In the genomic region with DNA sequence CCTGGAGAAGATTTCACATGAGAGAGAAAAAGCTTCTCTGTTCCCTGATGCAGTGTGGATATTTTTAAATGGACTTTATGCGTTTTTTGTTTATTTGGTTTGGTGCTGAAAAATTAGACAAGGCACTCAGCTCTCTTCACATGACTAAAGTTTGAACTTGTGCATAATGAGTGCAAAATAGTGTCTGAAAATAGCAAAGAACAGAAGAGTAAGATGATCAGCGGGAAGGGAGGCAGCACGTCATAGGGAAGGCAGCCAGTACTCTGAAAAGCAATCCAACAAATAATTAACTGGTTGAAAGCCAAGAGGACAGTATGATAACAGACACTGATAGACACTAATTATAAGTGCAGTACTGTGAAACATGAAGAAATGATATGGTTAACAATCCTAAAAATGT, we compare ENCODE assay signal across 16 cellular contexts. TPM values are rescaled to one million over a fixed set of nuclear protein-coding genes. Genes with fewer than 3 reads are reported as not detected.
DNase-seq lines count a peak whose midpoint lies in the region; ATAC-seq and TF ChIP-seq lines count a peak whose summit lies in the region.
"Had no signal": no experiment of that assay in that cellular context is flagged by ENCODE, and none has a peak within 500 bp of the region (broad histone marks: within the 10 kb centered on the region; RNA-seq: fewer than 3 reads in every experiment).

No MANE protein-coding gene starts in this region.

- H3K4ac ChIP-seq in IMR-90 (ENCODE audit: low read depth, low read length), result no peak overlapping the region

- H3K14ac ChIP-seq in IMR-90 (replicated peaks; ENCODE audit: low read depth, low read length), result no peak overlapping the region

- no peak overlapping the region for H2BK20ac ChIP-seq in IMR-90 (ENCODE audit: low read depth, low read length)

- no peak overlapping the region for H2AFZ ChIP-seq in IMR-90 (replicated peaks; ENCODE audit: low read length, poor library complexity)

- no peak for TF ChIP-seq POLR2A in IMR-90 (IDR thresholded peaks at IDR 0.05; ENCODE audit: low read depth, low read length)

- H3K9ac ChIP-seq in IMR-90 (ENCODE audit: low read depth, low read length), result no peak overlapping the region
- H3K9ac ChIP-seq in skeletal muscle satellite cell (ENCODE audit: low read depth, low read length), result no peak overlapping the region

- H4K5ac ChIP-seq in IMR-90 (ENCODE audit: low read depth, low read length), result no peak overlapping the region

- H3K18ac ChIP-seq in IMR-90 (ENCODE audit: low read depth, low read length), result no peak overlapping the region

- intact Hi-C loops in IMR-90 (cut with micrococcal nuclease), result no loop called here

- peak overlapping the region; percentile 42; the same call in 1 of the 2 replicates for H3K27ac ChIP-seq in IMR-90 (ENCODE audit: insufficient read depth, low read length)
- peak overlapping the region; percentile 28 to 66 for H3K27ac ChIP-seq in right atrium auricular region

- no peak overlapping the region for H2BK120ac ChIP-seq in IMR-90 (ENCODE audit: low read depth, low read length)

- no peaks in the 10 kb centered on the region for H3K79me1 ChIP-seq in IMR-90 (ENCODE audit: low read depth in 1 of 2, low read length in 2 of 2)

- in situ Hi-C loops in IMR-90 (cut with MboI; ENCODE audit: low sequenced_read_pairs), result no loop called here

- no peak for TF ChIP-seq RAD21 in IMR-90 (IDR thresholded peaks at IDR 0.05; ENCODE audit: low read length)

- 0 out of 2 replicates have a peak, but pooled peaks cover 2% of the 10 kb centered on the region for H3K27me3 ChIP-seq in IMR-90 (ENCODE audit: control insufficient read depth, insufficient read depth, low read length)
- H3K27me3 ChIP-seq in right atrium auricular region, result no peaks in the 10 kb centered on the region
- no peaks in the 10 kb centered on the region for H3K27me3 ChIP-seq in skeletal muscle satellite cell (ENCODE audit: control insufficient read depth, insufficient read depth, low read length)

- no peaks in the 10 kb centered on the region for H4K20me1 ChIP-seq in IMR-90 (ENCODE audit: insufficient read depth, low read length)

- CTCF ChIA-PET in IMR-90 (lab: Yijun Ruan, JAX), result interaction anchor here (1.4 kb wide), 1 partner anchor 17 kb away, joined by 3 read pairs; no protein-coding TSS in a partner anchor

- H3K4me1 ChIP-seq in IMR-90 (ENCODE audit: control insufficient read depth, insufficient read depth, low read length), result peaks cover 5% of the 10 kb centered on the region; the same call in 1 of the 2 replicates
- H3K4me1 ChIP-seq in right atrium auricular region, result peaks cover 0 to 24% of the 10 kb centered on the region in 2 donors
- peaks cover 15% of the 10 kb centered on the region for H3K4me1 ChIP-seq in skeletal muscle satellite cell (ENCODE audit: control insufficient read depth, insufficient read depth, low read length)

- H2BK5ac ChIP-seq in IMR-90 (ENCODE audit: low read depth, low read length, poor library complexity, severe bottlenecking), result no peak overlapping the region

- dilution Hi-C loops in IMR-90 (cut with HindIII; ENCODE audit: low sequenced_read_pairs, unreplicated experiment), result no loop called here

- H3K56ac ChIP-seq in IMR-90 (ENCODE audit: extremely low read depth, insufficient read depth, low read length), result no peak overlapping the region

- no peak overlapping the region for H2BK15ac ChIP-seq in IMR-90 (ENCODE audit: low read depth, low read length)

- no peak overlapping the region for H4K8ac ChIP-seq in IMR-90 (ENCODE audit: low read depth in 2 of 2, low read length in 2 of 2)

- WGBS in IMR-90 (ENCODE audit: extremely low coverage in 2 of 2, insufficient read length in 1 of 2), 2 experiments, result no CpG with 5 or more reads among the region's 3 CpGs

- ATAC-seq in IMR-90 (ENCODE audit: low read depth), result peak; percentile 70
- ATAC-seq in HG03139 (IDR thresholded peaks at IDR 0.05; ENCODE audit: unreplicated experiment), result no peak
- ATAC-seq in GM19035 (IDR thresholded peaks at IDR 0.05; ENCODE audit: unreplicated experiment), result no peak
- ATAC-seq: naive thymus-derived CD4-positive, alpha-beta T cell had no signal

- H4K91ac ChIP-seq in IMR-90 (ENCODE audit: insufficient read depth, low read depth, low read length), result no peak overlapping the region

- peak overlapping the region; percentile 20; the same call in 1 of the 2 replicates for H3K4me2 ChIP-seq in IMR-90 (ENCODE audit: low read depth, low read length)
- H3K4me2 ChIP-seq in skeletal muscle satellite cell (ENCODE audit: low read length), result peak overlapping the region; percentile 84

- TF ChIP-seq CTCF in IMR-90 (conservative IDR thresholded peaks at IDR 0.05; ENCODE audit: low read depth, low read length) (no peak), choroid plexus epithelial cell (conservative IDR thresholded peaks at IDR 0.05; ENCODE audit: low read depth, low read length) (no peak), right atrium auricular region (IDR thresholded peaks at IDR 0.05) (no peak)

- H3K4me3 ChIP-seq in IMR-90 (ENCODE audit: insufficient read depth, low read depth, low read length) (no peak overlapping the region), choroid plexus epithelial cell (ENCODE audit: low read depth, low read length) (no peak overlapping the region), right atrium auricular region (no peak overlapping the region), skeletal muscle satellite cell (ENCODE audit: low read length) (no peak overlapping the region)

- H2AK5ac ChIP-seq in IMR-90 (ENCODE audit: low read depth, low read length), result no peak overlapping the region

- DNase-seq in IMR-90 (peak; percentile 58), choroid plexus epithelial cell (ENCODE audit: low read depth) (peak; percentile 84), right atrium auricular region (ENCODE audit: low spot score) (no peak), RPMI8226 (no peak)
- DNase-seq: Calu3; GF-D8; KBM-7; naive thymus-derived CD4-positive, alpha-beta T cell; NCI-H2107; NCI-H69; OCI-M1; posterior cingulate gyrus; T-helper 9 cell had no signal

- no peaks in the 10 kb centered on the region; the same call in 1 of the 2 replicates for H3K9me1 ChIP-seq in IMR-90 (ENCODE audit: insufficient read depth, low read length)

- POLR2A ChIA-PET in IMR-90 (lab: Charles Lee; ENCODE audit: unreplicated experiment), result no interaction called here

- H3K23ac ChIP-seq in IMR-90 (ENCODE audit: low read depth, low read length), result no peak overlapping the region

- no TSS peak for BruUV-seq in IMR-90 (replicated peaks; lab: Mats Ljungman, UMichigan)

- no peaks in the 10 kb centered on the region for H3K36me3 ChIP-seq in IMR-90 (ENCODE audit: control insufficient read depth, insufficient read depth, low read length)
- H3K36me3 ChIP-seq in right atrium auricular region, result no peaks in the 10 kb centered on the region
- no peaks in the 10 kb centered on the region for H3K36me3 ChIP-seq in skeletal muscle satellite cell (ENCODE audit: insufficient read depth, low read length)

- H3K9me3 ChIP-seq in IMR-90 (ENCODE audit: control insufficient read depth, insufficient read depth, low read length) (no peaks in the 10 kb centered on the region), right atrium auricular region (no peaks in the 10 kb centered on the region), skeletal muscle satellite cell (replicated peaks; ENCODE audit: low read length) (no peaks in the 10 kb centered on the region)

- no peak overlapping the region for H2AK9ac ChIP-seq in IMR-90 (replicated peaks; ENCODE audit: low read depth, low read length, poor library complexity)

TF ChIP-seq in IMR-90, 13 proteins besides CTCF, POLR2A, EP300 and RAD21:
- no peak for TF ChIP-seq SMC3 (IDR thresholded peaks at IDR 0.05; ENCODE audit: low read depth, low read length)
- TF ChIP-seq RCOR1 (IDR thresholded peaks at IDR 0.05; ENCODE audit: insufficient replicate concordance, low read length), result no peak
- TF ChIP-seq RFX5 (IDR thresholded peaks at IDR 0.05; ENCODE audit: low read depth, low read length), result no peak
- no peak for TF ChIP-seq NFE2L2 (IDR thresholded peaks at IDR 0.05; ENCODE audit: low read depth, low read length)
- TF ChIP-seq MAFK (IDR thresholded peaks at IDR 0.05; ENCODE audit: low read depth, low read length), result no peak
- TF ChIP-seq, protein P1, sequence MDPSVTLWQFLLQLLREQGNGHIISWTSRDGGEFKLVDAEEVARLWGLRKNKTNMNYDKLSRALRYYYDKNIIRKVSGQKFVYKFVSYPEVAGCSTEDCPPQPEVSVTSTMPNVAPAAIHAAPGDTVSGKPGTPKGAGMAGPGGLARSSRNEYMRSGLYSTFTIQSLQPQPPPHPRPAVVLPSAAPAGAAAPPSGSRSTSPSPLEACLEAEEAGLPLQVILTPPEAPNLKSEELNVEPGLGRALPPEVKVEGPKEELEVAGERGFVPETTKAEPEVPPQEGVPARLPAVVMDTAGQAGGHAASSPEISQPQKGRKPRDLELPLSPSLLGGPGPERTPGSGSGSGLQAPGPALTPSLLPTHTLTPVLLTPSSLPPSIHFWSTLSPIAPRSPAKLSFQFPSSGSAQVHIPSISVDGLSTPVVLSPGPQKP (IDR thresholded peaks at IDR 0.05; ENCODE audit: borderline replicate concordance, low read depth, low read length), result no peak
- TF ChIP-seq, protein P2, sequence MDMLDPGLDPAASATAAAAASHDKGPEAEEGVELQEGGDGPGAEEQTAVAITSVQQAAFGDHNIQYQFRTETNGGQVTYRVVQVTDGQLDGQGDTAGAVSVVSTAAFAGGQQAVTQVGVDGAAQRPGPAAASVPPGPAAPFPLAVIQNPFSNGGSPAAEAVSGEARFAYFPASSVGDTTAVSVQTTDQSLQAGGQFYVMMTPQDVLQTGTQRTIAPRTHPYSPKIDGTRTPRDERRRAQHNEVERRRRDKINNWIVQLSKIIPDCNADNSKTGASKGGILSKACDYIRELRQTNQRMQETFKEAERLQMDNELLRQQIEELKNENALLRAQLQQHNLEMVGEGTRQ (IDR thresholded peaks at IDR 0.05; ENCODE audit: low read depth, low read length), result no peak
- no peak for TF ChIP-seq CEBPB (IDR thresholded peaks at IDR 0.05; ENCODE audit: low read depth, low read length)
- no peak for TF ChIP-seq MAZ (IDR thresholded peaks at IDR 0.05; ENCODE audit: borderline replicate concordance, low read depth, low read length)
- TF ChIP-seq FOS (IDR thresholded peaks at IDR 0.05; ENCODE audit: low read depth, low read length), result no peak
- TF ChIP-seq MXI1 (IDR thresholded peaks at IDR 0.05; ENCODE audit: borderline replicate concordance, low read depth, low read length), result no peak
- no peak for TF ChIP-seq CHD1 (IDR thresholded peaks at IDR 0.05; ENCODE audit: low read depth, low read length)
- TF ChIP-seq BHLHE40 (IDR thresholded peaks at IDR 0.05; ENCODE audit: low read depth, low read length), result no peak

RNA-seq across cellular contexts. Expression of a gene that starts 46.6 kb away (rescaled TPM):
- 48.9 and 70.8 TPM in 2 replicates for total RNA-seq in IMR-90 (2012; rRNA removed)
- 32.9 and 38.9 TPM in 2 replicates for polyA plus RNA-seq in IMR-90 (2012; rRNA removed)
- 6.7 and 14.3 TPM in 2 replicates for polyA plus RNA-seq in IMR-90 (2012; cell fraction: cytosol; rRNA removed)
- 0.98 and 6.9 TPM in 2 replicates for polyA plus RNA-seq in IMR-90 (2012; cell fraction: nucleus; rRNA removed; ENCODE audit: low replicate concordance)
- 10 to 100 TPM in 1 of 2 donors, 1 to 10 TPM in 1; 3.6 to 11.1 TPM for total RNA-seq in right atrium auricular region
- total RNA-seq in skeletal muscle satellite cell (2012; rRNA removed), result 37.3 and 39.3 TPM in 2 replicates

Comparison
In these comparisons a context has a peak if more than half of its experiments do, and no peak if none do; other contexts are left out.
1. DNase-seq: peak in IMR-90 (single experiment) and choroid plexus epithelial cell (single experiment); none in right atrium auricular region (single experiment) and RPMI8226 (single experiment).